ENCODE assay signal across 16 cellular contexts in genomic region chr11:75777461-75778110, GRCh38. TPM values are rescaled to one million over a fixed set of nuclear protein-coding genes. Genes with fewer than 3 reads are reported as not detected.
DNase-seq lines count a peak whose midpoint lies in the region; FAIRE-seq and TF ChIP-seq lines count a peak whose summit lies in the region.
"Had no signal": no experiment of that assay in that cellular context is flagged by ENCODE, and none has a peak within 500 bp of the region (broad histone marks: within the 10 kb centered on the region; RNA-seq: fewer than 3 reads in every experiment).

No MANE protein-coding gene starts in this region.

- no peak overlapping the region for H3K27ac ChIP-seq in astrocyte (ENCODE audit: low read depth, low read length)
- H3K27ac ChIP-seq in osteoblast (ENCODE audit: low read depth, low read length) = no peak overlapping the region
- H3K27ac ChIP-seq: testis, VCaP had no signal

- H3K9me3 ChIP-seq in astrocyte (ENCODE audit: insufficient read depth, low read depth, low read length) (no peaks in the 10 kb centered on the region), osteoblast (ENCODE audit: low read depth, low read length) (no peaks in the 10 kb centered on the region)
- H3K9me3 ChIP-seq: MG63, testis had no signal

- no peaks in the 10 kb centered on the region for H3K4me1 Mint-ChIP-seq in astrocyte (ENCODE audit: low read depth, unreplicated experiment)

- peaks cover 7% of the 10 kb centered on the region for H3K4me1 ChIP-seq in astrocyte (ENCODE audit: insufficient read depth, low read length)
- no peaks in the 10 kb centered on the region for H3K4me1 ChIP-seq in osteoblast (ENCODE audit: insufficient read depth, low read length)

- H3K9ac ChIP-seq in astrocyte (ENCODE audit: low read length) = no peak overlapping the region

- no peaks in the 10 kb centered on the region for H4K20me1 ChIP-seq in astrocyte (ENCODE audit: insufficient read depth, low read length)
- H4K20me1 ChIP-seq in osteoblast (ENCODE audit: insufficient read depth, low read length) = no peaks in the 10 kb centered on the region

- H3K79me2 ChIP-seq in astrocyte (ENCODE audit: insufficient read depth, low read length) (no peaks in the 10 kb centered on the region), osteoblast (ENCODE audit: insufficient read depth, low read length) (no peaks in the 10 kb centered on the region)

- no peak for TF ChIP-seq POLR2A in H54 (IDR thresholded peaks at IDR 0.05; ENCODE audit: low read depth, low read length)

- H3K27me3 ChIP-seq in astrocyte (ENCODE audit: insufficient read depth, low read length) (no peaks in the 10 kb centered on the region), osteoblast (ENCODE audit: insufficient read depth, low read length) (no peaks in the 10 kb centered on the region)
- H3K27me3 ChIP-seq: MG63, testis had no signal

- DNase-seq in EH (ENCODE audit: low read depth) (peak; percentile 9), MV-4-11 (lab: John Stamatoyannopoulos, UW) (peak; percentile 61), astrocyte (ENCODE audit: low read depth) (no peak), osteoblast (ENCODE audit: insufficient read length, low spot score, missing footprints) (peak; percentile 39), GM19240 (ENCODE audit: insufficient read length, low spot score) (no peak), NCI-H2171 treated with DMSO at 0.1 percent for 48 hours (lab: John Stamatoyannopoulos, UW) (no peak), H54 (ENCODE audit: insufficient read length, low spot score) (no peak)
- DNase-seq: anterior cingulate cortex; Calu3; glutamatergic neuron; MG63; naive thymus-derived CD8-positive, alpha-beta T cell; NCI-H226; testis had no signal

- H2AFZ ChIP-seq in astrocyte (ENCODE audit: low read depth, low read length) = no peak overlapping the region
- H2AFZ ChIP-seq in osteoblast (ENCODE audit: low read length) = no peak overlapping the region

- FAIRE-seq in astrocyte (lab: Jason Lieb, UNC) = no peak
- no peak for FAIRE-seq in H54 (lab: Jason Lieb, UNC)
- FAIRE-seq: endometrium had no signal

- peaks cover 2% of the 10 kb centered on the region for H3K9me3 Mint-ChIP-seq in astrocyte (ENCODE audit: unreplicated experiment)
- H3K9me3 Mint-ChIP-seq: naive thymus-derived CD8-positive, alpha-beta T cell had no signal

- no peak overlapping the region for H3K4me3 ChIP-seq in astrocyte (ENCODE audit: insufficient read depth, low read depth, low read length)
- no peak overlapping the region for H3K4me3 ChIP-seq in osteoblast (ENCODE audit: insufficient read depth, low read length)
- H3K4me3 ChIP-seq: MG63, testis had no signal

- H3K4me3 Mint-ChIP-seq in astrocyte (ENCODE audit: unreplicated experiment) = no peak overlapping the region
- H3K4me3 Mint-ChIP-seq: naive thymus-derived CD8-positive, alpha-beta T cell had no signal

- no peak overlapping the region for H3K27ac Mint-ChIP-seq in astrocyte (ENCODE audit: unreplicated experiment)

- no peaks in the 10 kb centered on the region for H3K36me3 Mint-ChIP-seq in astrocyte (ENCODE audit: low read depth, unreplicated experiment)
- H3K36me3 Mint-ChIP-seq: naive thymus-derived CD8-positive, alpha-beta T cell had no signal

- peaks cover 50% of the 10 kb centered on the region for H3K27me3 Mint-ChIP-seq in astrocyte (ENCODE audit: low read depth, unreplicated experiment)
- H3K27me3 Mint-ChIP-seq: naive thymus-derived CD8-positive, alpha-beta T cell had no signal

- TF ChIP-seq CTCF in astrocyte (IDR thresholded peaks at IDR 0.05; ENCODE audit: insufficient read depth, low read depth, low read length) = no peak
- no peak for TF ChIP-seq CTCF in osteoblast (IDR thresholded peaks at IDR 0.05; ENCODE audit: extremely low read depth, low read depth, low read length)

- H3K36me3 ChIP-seq in astrocyte (ENCODE audit: insufficient read depth, low read length) (no peaks in the 10 kb centered on the region), osteoblast (ENCODE audit: insufficient read depth, low read length) (no peaks in the 10 kb centered on the region)
- H3K36me3 ChIP-seq: MG63 had no signal

- H3K4me2 ChIP-seq in astrocyte (ENCODE audit: low read length) (peak overlapping the region; percentile 2), osteoblast (ENCODE audit: insufficient read depth, low read length) (no peak overlapping the region)

RNA-seq across cellular contexts. Expression of gene DGAT2, which starts 9.0 kb away (rescaled TPM):
- 0.73 and 1.6 TPM in 2 replicates for total RNA-seq in astrocyte
- 2.9 and 3.6 TPM in 2 replicates for total RNA-seq in osteoblast

RNA-seq across cellular contexts. Expression of gene UVRAG, which starts 37.4 kb away (rescaled TPM):
- total RNA-seq in astrocyte (14.5 and 15.3 TPM in 2 replicates), osteoblast (28.2 and 30.4 TPM in 2 replicates)

RNA-seq across cellular contexts. Expression of gene MOGAT2, which starts 59.9 kb away (rescaled TPM):
- total RNA-seq in astrocyte (not detected in 2 replicates), osteoblast (not detected in 2 replicates)
- total RNA-seq: Calu3; naive thymus-derived CD8-positive, alpha-beta T cell had no signal

Comparison
In these comparisons a context has a peak if more than half of its experiments do, and no peak if none do; other contexts are left out.
1. DNase-seq: peak in EH (single experiment), MV-4-11 (single experiment) and osteoblast (single experiment); none in astrocyte (single experiment), GM19240 (single experiment), NCI-H2171 treated with DMSO at 0.1 percent for 48 hours (single experiment) and H54 (single experiment).